ENCODE assay signal across 8 cellular contexts in the genomic region with DNA sequence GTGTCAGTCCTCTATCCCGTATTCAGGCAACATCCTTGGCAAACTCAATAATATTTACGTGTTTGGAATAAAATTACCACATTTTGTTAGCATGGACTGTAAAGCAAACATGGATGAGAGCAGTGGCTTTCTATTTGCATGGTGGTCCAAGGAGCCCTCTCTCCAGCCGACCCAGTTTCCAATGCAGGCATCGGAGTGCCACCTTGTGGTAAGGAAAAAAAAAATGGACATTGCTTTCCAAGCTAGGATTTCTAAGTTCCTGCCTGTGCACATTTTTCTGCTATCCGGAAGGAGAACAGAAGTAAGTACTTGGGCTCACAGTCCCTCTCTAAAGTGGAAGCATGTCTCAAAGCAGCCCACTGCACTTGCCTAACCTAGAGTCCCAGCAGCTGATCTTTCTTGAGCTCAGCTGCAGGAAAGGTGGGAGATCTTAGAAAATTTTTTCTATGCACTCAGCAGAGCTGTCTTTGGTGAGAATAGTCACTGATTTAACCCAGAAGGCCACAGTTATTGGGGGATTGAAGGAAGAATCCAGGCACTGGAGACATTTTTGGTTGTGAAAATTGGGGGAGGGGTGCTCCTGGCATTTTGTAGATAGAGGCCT. TPM values are rescaled to one million over a fixed set of nuclear protein-coding genes. Genes with fewer than 3 reads are reported as not detected.
DNase-seq lines count a peak whose midpoint lies in the region; ATAC-seq, FAIRE-seq and TF ChIP-seq lines count a peak whose summit lies in the region.

No MANE protein-coding gene starts in this region.

- intact Hi-C loops in left ventricle myocardium inferior (cut with micrococcal nuclease) (no loop called here), left ventricle myocardium superior (cut with micrococcal nuclease) (no loop called here)

- H3K9me3 ChIP-seq in left ventricle myocardium inferior (replicated peaks): no peaks in the 10 kb centered on the region
- H3K9me3 ChIP-seq in NT2/D1 (ENCODE audit: insufficient read depth, low read length): no peaks in the 10 kb centered on the region

- H3K27ac ChIP-seq in left ventricle myocardium inferior (replicated peaks): no peak overlapping the region

- TF ChIP-seq CTCF in left ventricle myocardium inferior (IDR thresholded peaks at IDR 0.05; ENCODE audit: borderline replicate concordance) (peak; percentile 56), fibroblast of villous mesenchyme (IDR thresholded peaks at IDR 0.05; ENCODE audit: insufficient read depth, low read depth, low read length) (peak; percentile 44)

- H3K36me3 ChIP-seq in left ventricle myocardium inferior: no peaks in the 10 kb centered on the region
- no peaks in the 10 kb centered on the region for H3K36me3 ChIP-seq in NT2/D1 (ENCODE audit: insufficient read depth, insufficient read length, low read length)

- H3K27me3 ChIP-seq in left ventricle myocardium inferior (ENCODE audit: low read depth) (no peaks in the 10 kb centered on the region), NT2/D1 (ENCODE audit: insufficient read depth, insufficient read length) (no peaks in the 10 kb centered on the region)

- no peak for FAIRE-seq in urothelium cell line (lab: Jason Lieb, UNC)

- H3K9ac ChIP-seq in NT2/D1 (ENCODE audit: insufficient read length, low read depth): peak overlapping the region; percentile 47

- H3K4me3 ChIP-seq in left ventricle myocardium inferior (no peak overlapping the region), NT2/D1 (ENCODE audit: insufficient read length, low read depth) (no peak overlapping the region), fibroblast of villous mesenchyme (ENCODE audit: low read depth, low read length) (no peak overlapping the region)

- ATAC-seq in left ventricle myocardium superior (no peak), HG03095 (IDR thresholded peaks at IDR 0.05; ENCODE audit: unreplicated experiment) (no peak)

- DNase-seq in left ventricle myocardium inferior: no peak
- DNase-seq in left ventricle myocardium superior: no peak
- DNase-seq in NT2/D1 (ENCODE audit: low read depth, low spot score): peak; percentile 67
- DNase-seq in fibroblast of villous mesenchyme (ENCODE audit: low read depth): peak; percentile 18
- DNase-seq in urothelium cell line (ENCODE audit: low spot score): peak; percentile 57
- no peak for DNase-seq in NCI-H187 (lab: John Stamatoyannopoulos, UW)
- no peak for DNase-seq in LoVo (ENCODE audit: low spot score)

- H3K4me1 ChIP-seq in left ventricle myocardium inferior (no peaks in the 10 kb centered on the region), NT2/D1 (ENCODE audit: insufficient read depth, insufficient read length) (no peaks in the 10 kb centered on the region)

RNA-seq across cellular contexts. Expression of gene ERCC4, which starts 46.0 kb away (rescaled TPM):
- total RNA-seq in left ventricle myocardium inferior: 8.2 TPM
- total RNA-seq in left ventricle myocardium superior: 7.3 TPM
- total RNA-seq in fibroblast of villous mesenchyme: 10.3 and 13.4 TPM in 2 replicates

Comparison
In these comparisons a context has a peak if more than half of its experiments do, and no peak if none do; other contexts are left out.
1. DNase-seq: peak in NT2/D1 (single experiment), fibroblast of villous mesenchyme (single experiment) and urothelium cell line (single experiment); none in left ventricle myocardium inferior (single experiment), left ventricle myocardium superior (single experiment), NCI-H187 (0 of 2) and LoVo (single experiment).